In the genomic region with DNA sequence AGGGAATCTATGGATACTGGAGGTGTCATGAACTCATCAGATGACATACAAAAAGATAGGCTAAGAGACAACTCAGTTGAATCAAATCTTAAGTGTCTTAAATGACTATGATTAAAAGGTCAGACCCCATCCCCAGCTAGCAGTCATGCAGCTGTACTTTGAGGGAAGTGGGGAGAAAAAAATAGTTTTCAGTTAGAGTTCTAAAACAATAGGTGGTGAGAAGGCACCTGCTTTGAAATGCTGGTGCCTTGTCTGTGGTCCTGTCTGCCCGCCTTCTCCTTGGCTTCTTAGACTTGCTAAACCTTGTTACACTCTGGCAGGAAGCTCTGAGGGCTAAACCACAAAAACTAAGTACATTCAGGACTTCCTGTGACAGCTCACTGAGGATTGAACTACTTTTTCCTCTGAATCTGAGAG, we compare ENCODE assay signal across 10 cellular contexts. TPM values are rescaled to one million over a fixed set of nuclear protein-coding genes. Genes with fewer than 3 reads are reported as not detected.
DNase-seq lines count a peak whose midpoint lies in the region; ATAC-seq and TF ChIP-seq lines count a peak whose summit lies in the region.
"Had no signal": no experiment of that assay in that cellular context is flagged by ENCODE, and none has a peak within 500 bp of the region (broad histone marks: within the 10 kb centered on the region; RNA-seq: fewer than 3 reads in every experiment).

No MANE protein-coding gene starts in this region.

- no peak overlapping the region for H3K4me3 ChIP-seq in cardiac fibroblast (replicated peaks in 1 of 2; ENCODE audit: low read depth in 2 of 2, low read length in 2 of 2)

- no peaks in the 10 kb centered on the region for H3K27me3 Mint-ChIP-seq in T-cell

- peaks cover 51% of the 10 kb centered on the region for H3K36me3 Mint-ChIP-seq in T-cell

- POLR2A ChIA-PET in T-cell (lab: Charles Lee) = interaction anchor here (0.5 to 4.0 kb wide), 10 partner anchors 9 to 296 kb away, joined by 3 to 15 read pairs (median 5); partner anchors contain the start of genes CD2 (in 2 of the 2) and TTF2 (in 1 of the 2)

- H3K4me3 Mint-ChIP-seq in T-cell = peak overlapping the region; percentile 58 to 100 (median 69)
- H3K4me3 Mint-ChIP-seq: activated B cell treated with CpG ODN at 0.5 μM for 24 hours had no signal

- peaks cover 87 to 90% (median 89%) of the 10 kb centered on the region in 3 donors for H3K4me1 Mint-ChIP-seq in T-cell

- H3K27ac Mint-ChIP-seq in T-cell = peak overlapping the region; percentile 99 to 100
- H3K27ac Mint-ChIP-seq: activated B cell treated with CpG ODN at 0.5 μM for 24 hours had no signal

- DNase-seq in T-cell (peak in 32 of 34 experiments; percentile 60 to 91 (median 75)), cardiac fibroblast (ENCODE audit: low read depth in 2 of 2) (peak; percentile 32 to 57), stromal cell of bone marrow (ENCODE audit: low read depth) (peak; percentile 7), medulla oblongata (ENCODE audit: extremely low spot score) (no peak), dedifferentiated amniotic fluid mesenchymal stem cell (ENCODE audit: extremely low spot score) (no peak), HT-29 (ENCODE audit: low spot score) (no peak)
- DNase-seq: activated B cell treated with CpG ODN at 0.5 μM for 24 hours had no signal

- H3K9me3 Mint-ChIP-seq in T-cell = no peaks in the 10 kb centered on the region
- H3K9me3 Mint-ChIP-seq: activated B cell treated with CpG ODN at 0.5 μM for 24 hours had no signal

- CTCF ChIA-PET in T-cell (lab: Charles Lee) = interaction anchor here (0.6 to 5.2 kb wide), 26 partner anchors 9 to 1158 kb away, joined by 3 to 55 read pairs (median 4); partner anchors contain the start of genes CD2 (in 1 of the 2) and TTF2 (in 1 of the 2)

- TF ChIP-seq CTCF in cardiac fibroblast (IDR thresholded peaks at IDR 0.05; ENCODE audit: low read depth, low read length) = no peak

- peak; percentile 77 for ATAC-seq in GM19035 (IDR thresholded peaks at IDR 0.05; ENCODE audit: unreplicated experiment)
- peak; percentile 76 for ATAC-seq in HG03039 (IDR thresholded peaks at IDR 0.05; ENCODE audit: unreplicated experiment)
- ATAC-seq in T-cell (replicated peaks in 1 of 4) = peak; percentile 86 to 90 (median 88)

RNA-seq across cellular contexts. Expression of gene CD2, which starts 15.3 kb away (rescaled TPM):
- 100 to 1,000 TPM; 119 to 209 (median 158) TPM for total RNA-seq in T-cell
- total RNA-seq in HT-29 (2014; rRNA removed; shearing (Covaris generic)) = not detected in 2 replicates
- total RNA-seq: pulmonary artery endothelial cell had no signal

Comparison
In these comparisons a context has a peak if more than half of its experiments do, and no peak if none do; other contexts are left out.
1. DNase-seq: peak in T-cell (32 of 34), cardiac fibroblast (2 of 2) and stromal cell of bone marrow (single experiment); none in medulla oblongata (single experiment), dedifferentiated amniotic fluid mesenchymal stem cell (single experiment) and HT-29 (single experiment).
2. RNA of gene CD2, which starts 15.3 kb away (total RNA-seq): 119 to 209 TPM in T-cell; not detected in HT-29; every median in the first group is over 100 times any median in the second.
3. Peak in every context shown above with its lines, with median percentiles within 50 percentile points of each other: ATAC-seq.